Comparison of ENCODE assay signal across 8 cellular contexts in genomic region chr2:232551776-232552175, GRCh38. TPM values are rescaled to one million over a fixed set of nuclear protein-coding genes. Genes with fewer than 3 reads are reported as not detected.
DNase-seq lines count a peak whose midpoint lies in the region; ATAC-seq lines count a peak whose summit lies in the region.

No MANE protein-coding gene starts in this region.

- intact Hi-C loops in posterior cingulate gyrus (cut with DNase I): loop anchor here (5.0 kb wide), 1 partner anchor 146 kb away; the partner anchor contains the start of gene GIGYF2

- H3K27ac Mint-ChIP-seq in T-helper 2 cell treated with Interferon-gamma antibody and Interleukin-4, amounts not matched to agents 5 μg/mL and 100 μg/mL, for 36 hours: peak overlapping the region; percentile 98
- H3K27ac Mint-ChIP-seq in activated CD8-positive, alpha-beta T cell treated with anti-CD3 and anti-CD28 coated beads, Interleukin-2, amount 10 ng/mL, durations not matched to agents 7 days and 5 days: peak overlapping the region; percentile 100
- H3K27ac Mint-ChIP-seq in stimulated activated naive B cell treated with anti-CD40 and anti-IgM and Interleukin-4, amounts not matched to agents 10 μg/mL and 1 μg/mL and 100 μg/mL, for 72 hours: peak overlapping the region; percentile 100

- H3K4me1 ChIP-seq in iPS-18a (ENCODE audit: control insufficient read depth, low read depth, low read length): peaks cover 5% of the 10 kb centered on the region

- H3K9me3 ChIP-seq in iPS-18a (ENCODE audit: control insufficient read depth, low read depth, low read length): peaks cover 3% of the 10 kb centered on the region

- H3K27me3 Mint-ChIP-seq in T-helper 2 cell treated with Interferon-gamma antibody and Interleukin-4, amounts not matched to agents 5 μg/mL and 100 μg/mL, for 36 hours (ENCODE audit: low read depth): no peaks in the 10 kb centered on the region
- H3K27me3 Mint-ChIP-seq in activated CD8-positive, alpha-beta T cell treated with anti-CD3 and anti-CD28 coated beads, Interleukin-2, amount 10 ng/mL, durations not matched to agents 7 days and 5 days (ENCODE audit: low read depth): no peaks in the 10 kb centered on the region
- no peaks in the 10 kb centered on the region for H3K27me3 Mint-ChIP-seq in stimulated activated naive B cell treated with anti-CD40 and anti-IgM and Interleukin-4, amounts not matched to agents 10 μg/mL and 1 μg/mL and 100 μg/mL, for 72 hours

- POLR2A ChIA-PET in activated CD8-positive, alpha-beta T cell treated with anti-CD3 and anti-CD28 coated beads, Interleukin-2, amount 10 ng/mL, durations not matched to agents 7 days and 5 days (lab: Charles Lee): no interaction called here

- DNase-seq in T-helper 2 cell treated with Interferon-gamma antibody and Interleukin-4, amounts not matched to agents 5 μg/mL and 100 μg/mL, for 36 hours (ENCODE audit: low spot score): no peak
- DNase-seq in T-helper 2 cell (no peak), posterior cingulate gyrus (no peak)
- no peak for DNase-seq in activated CD8-positive, alpha-beta T cell treated with anti-CD3 and anti-CD28 coated beads, Interleukin-2, amount 10 ng/mL, durations not matched to agents 7 days and 5 days
- DNase-seq in stimulated activated naive B cell treated with anti-CD40 and anti-IgM and Interleukin-4, amounts not matched to agents 10 μg/mL and 1 μg/mL and 100 μg/mL, for 72 hours: no peak

- peaks cover 22% of the 10 kb centered on the region for H3K36me3 ChIP-seq in iPS-18a (ENCODE audit: control insufficient read depth, low read depth, low read length)

- peaks cover 55% of the 10 kb centered on the region for H3K36me3 Mint-ChIP-seq in T-helper 2 cell treated with Interferon-gamma antibody and Interleukin-4, amounts not matched to agents 5 μg/mL and 100 μg/mL, for 36 hours (ENCODE audit: low read depth)
- peaks cover 40% of the 10 kb centered on the region for H3K36me3 Mint-ChIP-seq in activated CD8-positive, alpha-beta T cell treated with anti-CD3 and anti-CD28 coated beads, Interleukin-2, amount 10 ng/mL, durations not matched to agents 7 days and 5 days (ENCODE audit: low read depth)
- peaks cover 28 to 62% of the 10 kb centered on the region in 2 donors for H3K36me3 Mint-ChIP-seq in stimulated activated naive B cell treated with anti-CD40 and anti-IgM and Interleukin-4, amounts not matched to agents 10 μg/mL and 1 μg/mL and 100 μg/mL, for 72 hours

- peak overlapping the region; percentile 88 for H3K4me3 ChIP-seq in iPS-18a (ENCODE audit: low read length)

- no peak overlapping the region for H3K27ac ChIP-seq in iPS-18a (ENCODE audit: low read length)

- peak overlapping the region; percentile 100 for H3K4me3 Mint-ChIP-seq in T-helper 2 cell treated with Interferon-gamma antibody and Interleukin-4, amounts not matched to agents 5 μg/mL and 100 μg/mL, for 36 hours
- peak overlapping the region; percentile 100 for H3K4me3 Mint-ChIP-seq in activated CD8-positive, alpha-beta T cell treated with anti-CD3 and anti-CD28 coated beads, Interleukin-2, amount 10 ng/mL, durations not matched to agents 7 days and 5 days
- peak overlapping the region; percentile 93 to 100 for H3K4me3 Mint-ChIP-seq in stimulated activated naive B cell treated with anti-CD40 and anti-IgM and Interleukin-4, amounts not matched to agents 10 μg/mL and 1 μg/mL and 100 μg/mL, for 72 hours

- CTCF ChIA-PET in activated CD8-positive, alpha-beta T cell treated with anti-CD3 and anti-CD28 coated beads, Interleukin-2, amount 10 ng/mL, durations not matched to agents 7 days and 5 days (lab: Charles Lee): no interaction called here

- H3K27me3 ChIP-seq in iPS-18a (ENCODE audit: control insufficient read depth, insufficient read depth, low read length): no peaks in the 10 kb centered on the region

- H3K4me1 Mint-ChIP-seq in T-helper 2 cell treated with Interferon-gamma antibody and Interleukin-4, amounts not matched to agents 5 μg/mL and 100 μg/mL, for 36 hours (ENCODE audit: low read depth): peaks cover 65% of the 10 kb centered on the region
- peaks cover 58% of the 10 kb centered on the region for H3K4me1 Mint-ChIP-seq in activated CD8-positive, alpha-beta T cell treated with anti-CD3 and anti-CD28 coated beads, Interleukin-2, amount 10 ng/mL, durations not matched to agents 7 days and 5 days (ENCODE audit: low read depth)
- H3K4me1 Mint-ChIP-seq in stimulated activated naive B cell treated with anti-CD40 and anti-IgM and Interleukin-4, amounts not matched to agents 10 μg/mL and 1 μg/mL and 100 μg/mL, for 72 hours: peaks cover 33 to 60% of the 10 kb centered on the region in 2 donors

- H3K9ac ChIP-seq in iPS-18a (ENCODE audit: low read length): peak overlapping the region; percentile 92

- peaks cover 6% of the 10 kb centered on the region for H3K9me3 Mint-ChIP-seq in T-helper 2 cell treated with Interferon-gamma antibody and Interleukin-4, amounts not matched to agents 5 μg/mL and 100 μg/mL, for 36 hours
- H3K9me3 Mint-ChIP-seq in activated CD8-positive, alpha-beta T cell treated with anti-CD3 and anti-CD28 coated beads, Interleukin-2, amount 10 ng/mL, durations not matched to agents 7 days and 5 days (ENCODE audit: insufficient read depth): no peaks in the 10 kb centered on the region
- H3K9me3 Mint-ChIP-seq in stimulated activated naive B cell treated with anti-CD40 and anti-IgM and Interleukin-4, amounts not matched to agents 10 μg/mL and 1 μg/mL and 100 μg/mL, for 72 hours: no peaks in the 10 kb centered on the region

- ATAC-seq in activated CD8-positive, alpha-beta T cell treated with anti-CD3 and anti-CD28 coated beads, Interleukin-2, amount 10 ng/mL, durations not matched to agents 7 days and 5 days: no peak
- no peak for ATAC-seq in stimulated activated naive B cell treated with anti-CD40 and anti-IgM and Interleukin-4, amounts not matched to agents 10 μg/mL and 1 μg/mL and 100 μg/mL, for 72 hours (replicated peaks)
- ATAC-seq in HG03097 (IDR thresholded peaks at IDR 0.05; ENCODE audit: low FRiP score, unreplicated experiment) (no peak), HG02623 (IDR thresholded peaks at IDR 0.05; ENCODE audit: unreplicated experiment) (no peak)

RNA-seq across cellular contexts. Expression of gene EIF4E2, which starts 1.3 kb away (rescaled TPM):
- 10 to 100 TPM; 68.5 to 76.7 TPM for total RNA-seq in activated CD8-positive, alpha-beta T cell treated with anti-CD3 and anti-CD28 coated beads, Interleukin-2, amount 10 ng/mL, durations not matched to agents 7 days and 5 days

RNA-seq across cellular contexts. Expression of gene TIGD1, which starts 1.4 kb away (rescaled TPM):
- 1 to 10 TPM; 7.5 to 7.7 TPM for total RNA-seq in activated CD8-positive, alpha-beta T cell treated with anti-CD3 and anti-CD28 coated beads, Interleukin-2, amount 10 ng/mL, durations not matched to agents 7 days and 5 days

RNA-seq across cellular contexts. Expression of gene CHRNG, which starts 12.3 kb away (rescaled TPM):
- not detected for total RNA-seq in activated CD8-positive, alpha-beta T cell treated with anti-CD3 and anti-CD28 coated beads, Interleukin-2, amount 10 ng/mL, durations not matched to agents 7 days and 5 days

RNA-seq across cellular contexts. Expression of gene CHRND, which starts 25.8 kb away (rescaled TPM):
- total RNA-seq in activated CD8-positive, alpha-beta T cell treated with anti-CD3 and anti-CD28 coated beads, Interleukin-2, amount 10 ng/mL, durations not matched to agents 7 days and 5 days: not detected

RNA-seq across cellular contexts. Expression of gene PRSS56, which starts 31.6 kb away (rescaled TPM):
- total RNA-seq in activated CD8-positive, alpha-beta T cell treated with anti-CD3 and anti-CD28 coated beads, Interleukin-2, amount 10 ng/mL, durations not matched to agents 7 days and 5 days: not detected
